16 cellular contexts compared by ENCODE assay signal in the genomic region with DNA sequence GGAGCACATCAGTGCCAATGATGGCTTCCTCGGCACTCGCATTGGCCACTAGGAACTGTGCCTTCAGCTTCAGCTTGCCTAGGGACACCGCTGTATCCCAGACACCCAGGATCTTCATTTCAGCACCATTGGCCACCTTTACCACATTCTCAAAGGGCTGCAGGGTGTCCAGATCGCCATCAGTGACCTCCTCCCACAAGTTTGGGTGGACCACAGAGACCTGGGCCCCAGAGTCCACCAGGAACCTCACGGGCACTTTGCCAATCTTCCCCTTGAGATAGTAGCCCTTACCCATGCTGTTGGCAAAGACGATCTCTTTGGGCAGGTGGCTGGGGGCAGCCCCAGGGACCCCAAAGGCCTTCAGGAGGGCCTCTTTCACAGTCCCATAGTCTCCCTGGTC. TPM values are rescaled to one million over a fixed set of nuclear protein-coding genes. Genes with fewer than 3 reads are reported as not detected.
DNase-seq lines count a peak whose midpoint lies in the region; ATAC-seq and TF ChIP-seq lines count a peak whose summit lies in the region.
"Had no signal": no experiment of that assay in that cellular context is flagged by ENCODE, and none has a peak within 500 bp of the region (broad histone marks: within the 10 kb centered on the region; RNA-seq: fewer than 3 reads in every experiment).

No MANE protein-coding gene starts in this region.

- H3K4me1 ChIP-seq in heart left ventricle (peaks cover 0 to 6% (median 0%) of the 10 kb centered on the region in 12 donors), endodermal cell (ENCODE audit: control insufficient read depth, insufficient read depth, low read length) (no peaks in the 10 kb centered on the region), neutrophil (ENCODE audit: control insufficient read depth in 1 of 2, insufficient read depth in 1 of 2, low read depth in 1 of 2, low read length in 1 of 2) (peaks cover 51 to 60% of the 10 kb centered on the region in 2 experiments)

- H3K4me3 ChIP-seq in heart left ventricle (no peak overlapping the region), endodermal cell (ENCODE audit: low read length) (no peak overlapping the region), neutrophil (ENCODE audit: low read depth in 1 of 2, low read length in 1 of 2) (no peak overlapping the region)
- H3K4me3 ChIP-seq: BLaER1, GM23248 had no signal

- TF ChIP-seq POLR2A in heart left ventricle (IDR thresholded peaks at IDR 0.05), result no peak

- no peaks in the 10 kb centered on the region for H3K4me1 Mint-ChIP-seq in endodermal cell
- peaks cover 4% of the 10 kb centered on the region for H3K4me1 Mint-ChIP-seq in T-helper 2 cell treated with Interferon-gamma antibody and Interleukin-4, amounts not matched to agents 5 μg/mL and 100 μg/mL, for 36 hours (ENCODE audit: low read depth)

- peaks cover 21% of the 10 kb centered on the region for H3K27me3 Mint-ChIP-seq in endodermal cell (ENCODE audit: insufficient read depth)
- peaks cover 26% of the 10 kb centered on the region for H3K27me3 Mint-ChIP-seq in T-helper 2 cell treated with Interferon-gamma antibody and Interleukin-4, amounts not matched to agents 5 μg/mL and 100 μg/mL, for 36 hours (ENCODE audit: low read depth)

- TF ChIP-seq CTCF in heart left ventricle (IDR thresholded peaks at IDR 0.05) (no peak), endodermal cell (conservative IDR thresholded peaks at IDR 0.05) (no peak), neutrophil (IDR thresholded peaks at IDR 0.05) (no peak)

- H3K9me3 Mint-ChIP-seq in endodermal cell, result no peaks in the 10 kb centered on the region
- no peaks in the 10 kb centered on the region for H3K9me3 Mint-ChIP-seq in T-helper 2 cell treated with Interferon-gamma antibody and Interleukin-4, amounts not matched to agents 5 μg/mL and 100 μg/mL, for 36 hours
- H3K9me3 Mint-ChIP-seq: CD8-positive, alpha-beta memory T cell had no signal

- no peak overlapping the region for H3K4me3 Mint-ChIP-seq in endodermal cell
- H3K4me3 Mint-ChIP-seq in T-helper 2 cell treated with Interferon-gamma antibody and Interleukin-4, amounts not matched to agents 5 μg/mL and 100 μg/mL, for 36 hours, result no peak overlapping the region
- H3K4me3 Mint-ChIP-seq: CD8-positive, alpha-beta memory T cell had no signal

- no peaks in the 10 kb centered on the region for H3K9me3 ChIP-seq in heart left ventricle
- no peaks in the 10 kb centered on the region for H3K9me3 ChIP-seq in endodermal cell (ENCODE audit: control insufficient read depth, low read length)
- no peaks in the 10 kb centered on the region for H3K9me3 ChIP-seq in neutrophil
- H3K9me3 ChIP-seq: BLaER1, Caco-2 had no signal

- H3K27me3 ChIP-seq in heart left ventricle (no peaks in the 10 kb centered on the region), endodermal cell (ENCODE audit: control insufficient read depth, insufficient read depth, low read length, poor library complexity, severe bottlenecking) (peaks cover 18% of the 10 kb centered on the region), neutrophil (no peaks in the 10 kb centered on the region)
- H3K27me3 ChIP-seq: BLaER1 had no signal

- DNase-seq in cardiac septum (ENCODE audit: low spot score) (peak; percentile 20), heart left ventricle (no peak), endodermal cell (peak; percentile 10), GDM1 (lab: John Stamatoyannopoulos, UW) (no peak)
- DNase-seq in T-helper 2 cell treated with Interferon-gamma antibody and Interleukin-4, amounts not matched to agents 5 μg/mL and 100 μg/mL, for 36 hours (ENCODE audit: low spot score), result no peak
- DNase-seq: 8988T, AML-193, Caco-2, DND-41, GF-D8, GM23248 had no signal

- no peak overlapping the region for H3K9ac ChIP-seq in endodermal cell (ENCODE audit: extremely low read depth, low read length, poor library complexity, severe bottlenecking)
- H3K9ac ChIP-seq: BLaER1, GM23248 had no signal

- no peak overlapping the region for H3K27ac ChIP-seq in heart left ventricle
- no peak overlapping the region for H3K27ac ChIP-seq in endodermal cell (ENCODE audit: low read depth, low read length)
- peak overlapping the region; percentile 67 for H3K27ac ChIP-seq in neutrophil
- H3K27ac ChIP-seq: BLaER1, GM23248 had no signal

- H3K36me3 Mint-ChIP-seq in endodermal cell (ENCODE audit: low read depth), result no peaks in the 10 kb centered on the region
- H3K36me3 Mint-ChIP-seq in T-helper 2 cell treated with Interferon-gamma antibody and Interleukin-4, amounts not matched to agents 5 μg/mL and 100 μg/mL, for 36 hours (ENCODE audit: low read depth), result no peaks in the 10 kb centered on the region
- H3K36me3 Mint-ChIP-seq: CD8-positive, alpha-beta memory T cell had no signal

- H3K36me3 ChIP-seq in heart left ventricle (no peaks in the 10 kb centered on the region), endodermal cell (ENCODE audit: control insufficient read depth, insufficient read depth, low read length) (no peaks in the 10 kb centered on the region), neutrophil (no peaks in the 10 kb centered on the region)
- H3K36me3 ChIP-seq: BLaER1 had no signal

- WGBS in heart left ventricle, 4 donors, result 95 to 100% (median 96%) methylated on average over 6 of the region's 6 CpGs
- WGBS in endodermal cell (ENCODE audit: insufficient coverage in 1 of 2, insufficient read length in 1 of 2), 2 experiments, result 94 to 95% methylated on average over 4 to 6 of the region's 6 CpGs

- intact Hi-C loops in cardiac septum (cut with DNase I) (no loop called here), heart left ventricle (cut with DNase I) (no loop called here)

- ATAC-seq in heart left ventricle, result no peak
- ATAC-seq in GM18868 (IDR thresholded peaks at IDR 0.05; ENCODE audit: unreplicated experiment), result no peak
- ATAC-seq in GM19328 (IDR thresholded peaks at IDR 0.05; ENCODE audit: unreplicated experiment), result no peak

- H3K27ac Mint-ChIP-seq in endodermal cell, result no peak overlapping the region
- H3K27ac Mint-ChIP-seq in T-helper 2 cell treated with Interferon-gamma antibody and Interleukin-4, amounts not matched to agents 5 μg/mL and 100 μg/mL, for 36 hours, result no peak overlapping the region

RNA-seq across cellular contexts. Expression of gene ASPRV1, which starts 0.6 kb away (rescaled TPM):
- total RNA-seq in cardiac septum, result 0.81 TPM
- total RNA-seq in heart left ventricle, result under 1 TPM in 8 of 9 donors, not detected in 1; 0.28 to 0.94 (median 0.56) TPM
- polyA plus RNA-seq in heart left ventricle, result 1 to 10 TPM in 1 of 2 donors, under 1 TPM in 1; 0.50 to 1.4 TPM
- total RNA-seq in endodermal cell, result under 1 TPM; 0.84 to 0.91 TPM
- polyA plus RNA-seq in endodermal cell (2013, experiment 1 of 2), result 0.89 TPM
- polyA plus RNA-seq in endodermal cell (2013, experiment 2 of 2), result 1.0 TPM

RNA-seq across cellular contexts. Expression of gene MXD1, which starts 45.9 kb away (rescaled TPM):
- total RNA-seq in cardiac septum (6.2 TPM), heart left ventricle (10 to 100 TPM in 1 of 9 donors, 1 to 10 TPM in 8; 3.2 to 17.0 (median 5.1) TPM), endodermal cell (1 to 10 TPM in 1 of 2 donors, under 1 TPM in 1; 0.73 to 5.5 TPM)
- polyA plus RNA-seq in heart left ventricle, result 1 to 10 TPM; 1.6 to 3.7 TPM
- polyA plus RNA-seq in endodermal cell (2013, experiment 1 of 2), result 5.1 TPM
- 6.1 TPM for polyA plus RNA-seq in endodermal cell (2013, experiment 2 of 2)

Comparison
In these comparisons a context has a peak if more than half of its experiments do, and no peak if none do; other contexts are left out.
1. DNase-seq: peak in cardiac septum (single experiment) and endodermal cell (single experiment); none in heart left ventricle (0 of 5), T-helper 2 cell treated with Interferon-gamma antibody and Interleukin-4, amounts not matched to agents 5 μg/mL and 100 μg/mL, for 36 hours (single experiment) and GDM1 (single experiment).